In genomic region chr9:88533951-88534455, GRCh38 we compare ENCODE assay signal across 8 cellular contexts. TPM values are rescaled to one million over a fixed set of nuclear protein-coding genes. Genes with fewer than 3 reads are reported as not detected.
DNase-seq lines count a peak whose midpoint lies in the region; TF ChIP-seq lines count a peak whose summit lies in the region.

No MANE protein-coding gene starts in this region.

- peak; percentile 75 for DNase-seq in NB4 (ENCODE audit: low read depth)
- DNase-seq in ecto neural progenitor cell (ENCODE audit: low spot score) = peak; percentile 67
- peak; percentile 69 for DNase-seq in mesendoderm
- no peak for DNase-seq in vagina (ENCODE audit: extremely low spot score in 2 of 2)
- DNase-seq in stimulated activated CD4-positive, alpha-beta T cell treated with anti-CD3 and anti-CD28 coated beads, Interleukin-15, amount 100 ng/mL, for 24 hours = no peak
- no peak for DNase-seq in AG20443 (ENCODE audit: low spot score)
- no peak for DNase-seq in activated CD4-positive, alpha-beta T cell treated with anti-CD3 and anti-CD28 coated beads, Interleukin-2, amount 50 U/mL, for 48 hours

- peak overlapping the region; percentile 18 for H3K18ac ChIP-seq in mesendoderm (ENCODE audit: low read length)

- TF ChIP-seq CTCF in C4-2B (conservative IDR thresholded peaks at IDR 0.05) = no peak
- TF ChIP-seq CTCF in NB4 (IDR thresholded peaks at IDR 0.05; ENCODE audit: low read depth, low read length) = no peak
- no peak for TF ChIP-seq CTCF in vagina (IDR thresholded peaks at IDR 0.05)

- H3K9me3 ChIP-seq in vagina = no peaks in the 10 kb centered on the region

- H2BK120ac ChIP-seq in mesendoderm (ENCODE audit: low read depth, low read length) = no peak overlapping the region

- no peak overlapping the region for H2AK5ac ChIP-seq in mesendoderm (ENCODE audit: low read length)

- no CpG with 5 or more reads among the region's 41 CpGs for WGBS in mesendoderm (ENCODE audit: extremely low coverage, insufficient coverage, low lambda C conversion rate)

- peak overlapping the region; percentile 8; the same call in 1 of the 2 replicates for H3K27ac ChIP-seq in C4-2B
- H3K27ac ChIP-seq in mesendoderm (ENCODE audit: low read depth, low read length) = peak overlapping the region; percentile 43
- H3K27ac ChIP-seq in vagina = peak overlapping the region; percentile 91

- no peaks in the 10 kb centered on the region for H3K79me2 ChIP-seq in mesendoderm (ENCODE audit: control insufficient read depth, insufficient read depth, low read length)

- no peaks in the 10 kb centered on the region for H3K79me1 ChIP-seq in mesendoderm (ENCODE audit: low read length)

- TF ChIP-seq POLR2A in NB4 (IDR thresholded peaks at IDR 0.05; ENCODE audit: extremely low read depth, insufficient read length) (no peak), vagina (IDR thresholded peaks at IDR 0.05) (peak in 1 of 2 donors; percentile 21)

- no peaks in the 10 kb centered on the region for H3K36me3 ChIP-seq in mesendoderm (ENCODE audit: control insufficient read depth, insufficient read depth, low read length)
- H3K36me3 ChIP-seq in vagina = no peaks in the 10 kb centered on the region

- no peak overlapping the region for H3K23ac ChIP-seq in mesendoderm (ENCODE audit: low read length)

- H3K4ac ChIP-seq in mesendoderm (ENCODE audit: low read depth, low read length) = no peak overlapping the region

- H4K8ac ChIP-seq in mesendoderm (ENCODE audit: low read depth, low read length) = no peak overlapping the region

- H3K4me1 ChIP-seq in mesendoderm (ENCODE audit: control insufficient read depth, low read depth, low read length) (peaks cover 2% of the 10 kb centered on the region), vagina (peaks cover 64% of the 10 kb centered on the region)

- intact Hi-C loops in vagina (cut with DNase I) = loop anchor here (2.0 kb wide), 1 partner anchor 145 kb away; the partner anchor contains the start of gene SPIN1

- H3K4me3 ChIP-seq in NB4 (ENCODE audit: low read depth, low read length) (peak overlapping the region; percentile 49), mesendoderm (ENCODE audit: low read length) (peak overlapping the region; percentile 19), vagina (peak overlapping the region; percentile 57 to 71)

- peak overlapping the region; percentile 22 for H3K9ac ChIP-seq in mesendoderm (ENCODE audit: low read length)

- H3K4me2 ChIP-seq in mesendoderm (ENCODE audit: low read length) = peak overlapping the region; percentile 14

- H2BK5ac ChIP-seq in mesendoderm (ENCODE audit: low read length) = no peak overlapping the region

- peak overlapping the region; percentile 83 for H3K56ac ChIP-seq in mesendoderm (ENCODE audit: low read length)

- no peaks in the 10 kb centered on the region for H3K27me3 ChIP-seq in mesendoderm (ENCODE audit: insufficient read depth, low read length, poor library complexity)
- H3K27me3 ChIP-seq in vagina = no peaks in the 10 kb centered on the region

- H2BK15ac ChIP-seq in mesendoderm (replicated peaks; ENCODE audit: low read depth) = no peak overlapping the region

- no peak overlapping the region for H4K5ac ChIP-seq in mesendoderm (ENCODE audit: low read length)

RNA-seq across cellular contexts. Expression of gene NXNL2, which starts 1.0 kb away (rescaled TPM):
- polyA plus RNA-seq in mesendoderm (2013, experiment 1 of 2) = 0.32 TPM
- 0.22 TPM for polyA plus RNA-seq in mesendoderm (2013, experiment 2 of 2)
- 2.5 TPM for total RNA-seq in vagina

Comparison
In these comparisons a context has a peak if more than half of its experiments do, and no peak if none do; other contexts are left out.
1. H3K27ac ChIP-seq: peak in every context shown above with its lines; median percentile 91 in vagina; 43 in mesendoderm; 8 in C4-2B.
2. DNase-seq: peak in NB4 (single experiment), ecto neural progenitor cell (single experiment) and mesendoderm (single experiment); none in vagina (0 of 2), stimulated activated CD4-positive, alpha-beta T cell treated with anti-CD3 and anti-CD28 coated beads, Interleukin-15, amount 100 ng/mL, for 24 hours (single experiment), AG20443 (single experiment) and activated CD4-positive, alpha-beta T cell treated with anti-CD3 and anti-CD28 coated beads, Interleukin-2, amount 50 U/mL, for 48 hours (0 of 2).
3. Peak in every context shown above with its lines, with median percentiles within 50 percentile points of each other: H3K4me3 ChIP-seq.